1 cellular context compared by ENCODE assay signal in the genomic region with DNA sequence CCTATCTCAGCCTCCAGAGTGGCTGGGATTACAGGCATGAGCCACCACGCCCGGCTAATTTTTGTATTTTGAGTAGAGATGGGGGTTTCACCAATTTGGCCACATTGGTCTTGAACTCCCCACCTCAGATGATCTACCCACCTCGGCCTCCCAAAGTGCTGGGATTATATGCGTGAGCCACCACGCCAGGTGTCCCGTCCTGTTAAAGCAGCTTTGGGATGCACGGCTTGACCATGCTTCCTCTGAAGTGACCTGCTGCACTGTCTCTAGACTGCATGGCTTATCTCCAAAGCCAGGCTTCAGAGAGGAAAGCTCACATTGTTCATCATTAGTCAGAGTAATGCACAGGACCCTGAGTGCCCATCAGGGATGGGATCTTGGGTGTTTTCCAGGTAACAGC.
A peak's percentile ranks its signal among the peaks of the same experiment; 100 is the strongest.
TF ChIP-seq lines count a peak whose summit lies in the region.

No MANE protein-coding gene starts in this region.

TF ChIP-seq in K562, 482 proteins besides CTCF, POLR2A, EP300 and RAD21:
- TF ChIP-seq, protein P1, sequence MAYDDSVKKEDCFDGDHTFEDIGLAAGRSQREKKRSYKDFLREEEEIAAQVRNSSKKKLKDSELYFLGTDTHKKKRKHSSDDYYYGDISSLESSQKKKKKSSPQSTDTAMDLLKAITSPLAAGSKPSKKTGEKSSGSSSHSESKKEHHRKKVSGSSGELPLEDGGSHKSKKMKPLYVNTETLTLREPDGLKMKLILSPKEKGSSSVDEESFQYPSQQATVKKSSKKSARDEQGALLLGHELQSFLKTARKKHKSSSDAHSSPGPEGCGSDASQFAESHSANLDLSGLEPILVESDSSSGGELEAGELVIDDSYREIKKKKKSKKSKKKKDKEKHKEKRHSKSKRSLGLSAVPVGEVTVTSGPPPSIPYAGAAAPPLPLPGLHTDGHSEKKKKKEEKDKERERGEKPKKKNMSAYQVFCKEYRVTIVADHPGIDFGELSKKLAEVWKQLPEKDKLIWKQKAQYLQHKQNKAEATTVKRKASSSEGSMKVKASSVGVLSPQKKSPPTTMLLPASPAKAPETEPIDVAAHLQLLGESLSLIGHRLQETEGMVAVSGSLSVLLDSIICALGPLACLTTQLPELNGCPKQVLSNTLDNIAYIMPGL (CRISPR knock-in tag; IDR thresholded peaks at IDR 0.05), result no peak
- TF ChIP-seq CBFA2T3 (IDR thresholded peaks at IDR 0.05) (peak; percentile 21; the same call in 1 of the 2 replicates), HMG20B (CRISPR knock-in tag; IDR thresholded peaks at IDR 0.05) (no peak), POLR3A (IDR thresholded peaks at IDR 0.05; ENCODE audit: borderline replicate concordance, extremely low read depth, insufficient read depth, insufficient read length) (no peak), NBN (IDR thresholded peaks at IDR 0.05; ENCODE audit: low read depth) (no peak)
- TF ChIP-seq, protein P2, sequence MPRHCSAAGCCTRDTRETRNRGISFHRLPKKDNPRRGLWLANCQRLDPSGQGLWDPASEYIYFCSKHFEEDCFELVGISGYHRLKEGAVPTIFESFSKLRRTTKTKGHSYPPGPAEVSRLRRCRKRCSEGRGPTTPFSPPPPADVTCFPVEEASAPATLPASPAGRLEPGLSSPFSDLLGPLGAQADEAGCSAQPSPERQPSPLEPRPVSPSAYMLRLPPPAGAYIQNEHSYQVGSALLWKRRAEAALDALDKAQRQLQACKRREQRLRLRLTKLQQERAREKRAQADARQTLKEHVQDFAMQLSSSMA (CRISPR knock-in tag; IDR thresholded peaks at IDR 0.05), result no peak
